25 cellular contexts compared by ENCODE assay signal in genomic region chr22:26122920-26123468, GRCh38. TPM values are rescaled to one million over a fixed set of nuclear protein-coding genes. Genes with fewer than 3 reads are reported as not detected.
DNase-seq lines count a peak whose midpoint lies in the region; ATAC-seq lines count a peak whose summit lies in the region.
"Had no signal": no experiment of that assay in that cellular context is flagged by ENCODE, and none has a peak within 500 bp of the region (broad histone marks: within the 10 kb centered on the region; RNA-seq: fewer than 3 reads in every experiment).

No MANE protein-coding gene starts in this region.

- peak; percentile 33 for ATAC-seq in stimulated activated naive CD8-positive, alpha-beta T cell treated with anti-CD3 and anti-CD28 coated beads, Interleukin-15, amount 100 ng/mL, for 72 hours
- ATAC-seq in stimulated activated naive CD8-positive, alpha-beta T cell treated with anti-CD3 and anti-CD28 coated beads, Interleukin-15, Interleukin-2, amounts not matched to agents 100 U/mL and 50 U/mL, for 24 hours = no peak
- no peak for ATAC-seq in Right ventricle myocardium superior (ENCODE audit: poor library complexity)
- ATAC-seq: GM23338; left ventricle myocardium superior; sciatic nerve; stimulated activated memory B cell treated with anti-CD40 and anti-IgM and Interleukin-4, amounts not matched to agents 10 μg/mL and 1 μg/mL and 100 μg/mL, for 72 hours had no signal

- H3K27ac Mint-ChIP-seq in stimulated activated naive CD8-positive, alpha-beta T cell treated with anti-CD3 and anti-CD28 coated beads, Interleukin-15, amount 100 ng/mL, for 72 hours = no peak overlapping the region
- H3K27ac Mint-ChIP-seq: GM23338; HFFc6; stimulated activated memory B cell treated with anti-CD40 and anti-IgM and Interleukin-4, amounts not matched to agents 10 μg/mL and 1 μg/mL and 100 μg/mL, for 72 hours had no signal

- DNase-seq in stimulated activated naive CD8-positive, alpha-beta T cell treated with anti-CD3 and anti-CD28 coated beads, Interleukin-15, amount 100 ng/mL, for 72 hours = no peak
- no peak for DNase-seq in stimulated activated naive CD8-positive, alpha-beta T cell treated with anti-CD3 and anti-CD28 coated beads, Interleukin-15, Interleukin-2, amounts not matched to agents 100 U/mL and 50 U/mL, for 24 hours
- DNase-seq in MV-4-11 (lab: John Stamatoyannopoulos, UW) (peak; percentile 60), RPMI8226 (peak; percentile 23), Right ventricle myocardium superior (no peak), SHP77 (lab: John Stamatoyannopoulos, UW) (no peak), NCI-H510A (lab: John Stamatoyannopoulos, UW) (no peak)
- DNase-seq: activated naive CD4-positive, alpha-beta T cell; activated T-cell treated with anti-CD3 and anti-CD28 coated beads, Interleukin-2, amount 50 U/mL, for 48 hours; effector CD4-positive, alpha-beta T cell; glutamatergic neuron; HFFc6; islet precursor cell; left ventricle myocardium superior; NCI-H1105; NCI-H2029; NCI-H82; Peyer's patch; stimulated activated CD4-positive, alpha-beta T cell treated with anti-CD3 and anti-CD28 coated beads, Interleukin-12 subunit alpha, Interleukin-12 subunit beta, amount 100 ng/mL, for 4 hours; stimulated activated CD4-positive, alpha-beta T cell treated with anti-CD3 and anti-CD28 coated beads, Interleukin-4, amount 100 ng/mL, for 24 hours had no signal

- H3K4me1 Mint-ChIP-seq in stimulated activated naive CD8-positive, alpha-beta T cell treated with anti-CD3 and anti-CD28 coated beads, Interleukin-15, amount 100 ng/mL, for 72 hours = no peaks in the 10 kb centered on the region
- H3K4me1 Mint-ChIP-seq: stimulated activated memory B cell treated with anti-CD40 and anti-IgM and Interleukin-4, amounts not matched to agents 10 μg/mL and 1 μg/mL and 100 μg/mL, for 72 hours had no signal

- H3K9me3 Mint-ChIP-seq in stimulated activated naive CD8-positive, alpha-beta T cell treated with anti-CD3 and anti-CD28 coated beads, Interleukin-15, amount 100 ng/mL, for 72 hours = no peaks in the 10 kb centered on the region
- H3K9me3 Mint-ChIP-seq: GM23338 had no signal

- peaks cover 16% of the 10 kb centered on the region for H3K27me3 Mint-ChIP-seq in stimulated activated naive CD8-positive, alpha-beta T cell treated with anti-CD3 and anti-CD28 coated beads, Interleukin-15, amount 100 ng/mL, for 72 hours

- H3K4me3 Mint-ChIP-seq in stimulated activated naive CD8-positive, alpha-beta T cell treated with anti-CD3 and anti-CD28 coated beads, Interleukin-15, amount 100 ng/mL, for 72 hours = no peak overlapping the region
- H3K4me3 Mint-ChIP-seq: GM23338; HFFc6; stimulated activated memory B cell treated with anti-CD40 and anti-IgM and Interleukin-4, amounts not matched to agents 10 μg/mL and 1 μg/mL and 100 μg/mL, for 72 hours had no signal

- intact Hi-C loops in Right ventricle myocardium superior (cut with DNase I) = no loop called here

RNA-seq across cellular contexts. Expression of gene SEZ6L, which starts 46.3 kb away (rescaled TPM):
- total RNA-seq in Right ventricle myocardium superior = 0.11 TPM
- total RNA-seq: HFFc6, LHCN-M2, SJSA1 had no signal

Comparison
In these comparisons a context has a peak if more than half of its experiments do, and no peak if none do; other contexts are left out.
1. DNase-seq: peak in MV-4-11 (single experiment) and RPMI8226 (single experiment); none in stimulated activated naive CD8-positive, alpha-beta T cell treated with anti-CD3 and anti-CD28 coated beads, Interleukin-15, amount 100 ng/mL, for 72 hours (0 of 2), stimulated activated naive CD8-positive, alpha-beta T cell treated with anti-CD3 and anti-CD28 coated beads, Interleukin-15, Interleukin-2, amounts not matched to agents 100 U/mL and 50 U/mL, for 24 hours (single experiment), Right ventricle myocardium superior (single experiment), SHP77 (0 of 2) and NCI-H510A (single experiment).